15 cellular contexts compared by ENCODE assay signal in the genomic region with DNA sequence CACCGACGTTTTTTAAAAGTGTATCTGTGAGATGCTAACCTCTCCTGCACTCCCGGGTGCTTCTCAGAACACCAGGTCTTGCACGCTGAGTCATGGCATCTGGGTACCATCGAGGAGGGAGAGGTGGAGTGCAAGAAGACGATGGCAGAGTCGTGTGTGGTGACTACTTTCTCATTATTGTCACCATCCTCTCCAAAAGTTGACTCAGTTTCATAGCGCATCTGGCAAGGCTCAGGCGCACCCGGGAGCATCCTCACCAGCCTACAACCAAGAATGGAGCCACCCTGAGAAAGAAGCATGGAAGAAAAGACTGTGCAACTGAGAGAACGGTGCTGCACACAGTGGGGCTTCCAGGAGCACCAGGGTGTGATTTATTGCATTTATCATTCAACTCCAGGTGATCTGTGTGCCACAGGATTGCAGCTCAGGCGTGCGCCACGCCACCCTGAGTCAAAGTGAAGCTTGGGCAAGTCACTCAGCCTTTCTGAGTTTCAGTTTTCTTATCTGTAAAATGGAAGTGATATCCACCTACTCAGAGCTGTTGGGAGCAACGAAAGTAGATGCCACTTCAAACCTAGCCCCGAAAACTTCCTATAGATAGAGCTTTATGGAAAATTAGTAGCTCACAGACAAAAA.
DNase-seq lines count a peak whose midpoint lies in the region; ATAC-seq and TF ChIP-seq lines count a peak whose summit lies in the region.
"Had no signal": no experiment of that assay in that cellular context is flagged by ENCODE, and none has a peak within 500 bp of the region (broad histone marks: within the 10 kb centered on the region; RNA-seq: fewer than 3 reads in every experiment).

No MANE protein-coding gene starts in this region.

- H3K9me3 ChIP-seq in esophagus squamous epithelium = peaks cover 0 to 23% (median 5%) of the 10 kb centered on the region in 3 donors

- H3K4me1 Mint-ChIP-seq in activated CD4-positive, alpha-beta memory T cell treated with anti-CD3 and anti-CD28 coated beads, Interleukin-2, amount 10 ng/mL, durations not matched to agents 7 days and 5 days = peaks cover 16% of the 10 kb centered on the region
- peaks cover 30% of the 10 kb centered on the region for H3K4me1 Mint-ChIP-seq in stimulated activated naive CD8-positive, alpha-beta T cell treated with anti-CD3 and anti-CD28 coated beads, Interleukin-15, Interleukin-2, amounts not matched to agents 100 ng/mL and 50 ng/mL, for 24 hours (ENCODE audit: low read depth)

- DNase-seq in activated T-cell treated with anti-CD3 and anti-CD28 coated beads for 48 hours (ENCODE audit: low read depth) (peak; percentile 65), activated T-cell treated with anti-CD3 and anti-CD28 coated beads for 4 hours (no peak), sciatic nerve (ENCODE audit: low spot score) (peak; percentile 14), NCI-H146 (lab: John Stamatoyannopoulos, UW) (no peak), cardiac septum (ENCODE audit: low spot score) (no peak), esophagus squamous epithelium (lab: John Stamatoyannopoulos, UW) (no peak)
- peak; percentile 31 for DNase-seq in activated CD4-positive, alpha-beta memory T cell treated with anti-CD3 and anti-CD28 coated beads, Interleukin-2, amount 10 ng/mL, durations not matched to agents 7 days and 5 days
- DNase-seq: activated B cell treated with CpG ODN at 0.5 μM for 24 hours, DMS53, left ventricle myocardium inferior, NCI-H1417, NCI-H82, SK-N-SH had no signal

- no peak overlapping the region for H3K27ac ChIP-seq in esophagus squamous epithelium
- H3K27ac ChIP-seq: left ventricle myocardium inferior had no signal

- H3K4me3 ChIP-seq in esophagus squamous epithelium = no peak overlapping the region
- H3K4me3 ChIP-seq: left ventricle myocardium inferior had no signal

- H3K27ac Mint-ChIP-seq in activated CD4-positive, alpha-beta memory T cell treated with anti-CD3 and anti-CD28 coated beads, Interleukin-2, amount 10 ng/mL, durations not matched to agents 7 days and 5 days = no peak overlapping the region
- H3K27ac Mint-ChIP-seq in stimulated activated naive CD8-positive, alpha-beta T cell treated with anti-CD3 and anti-CD28 coated beads, Interleukin-15, Interleukin-2, amounts not matched to agents 100 ng/mL and 50 ng/mL, for 24 hours = peak overlapping the region; percentile 68
- H3K27ac Mint-ChIP-seq: activated B cell treated with CpG ODN at 0.5 μM for 24 hours, brain had no signal

- H3K36me3 Mint-ChIP-seq in activated CD4-positive, alpha-beta memory T cell treated with anti-CD3 and anti-CD28 coated beads, Interleukin-2, amount 10 ng/mL, durations not matched to agents 7 days and 5 days (ENCODE audit: low read depth) = no peaks in the 10 kb centered on the region
- H3K36me3 Mint-ChIP-seq in stimulated activated naive CD8-positive, alpha-beta T cell treated with anti-CD3 and anti-CD28 coated beads, Interleukin-15, Interleukin-2, amounts not matched to agents 100 ng/mL and 50 ng/mL, for 24 hours (ENCODE audit: low read depth) = peaks cover 5% of the 10 kb centered on the region

- H3K4me3 Mint-ChIP-seq in activated CD4-positive, alpha-beta memory T cell treated with anti-CD3 and anti-CD28 coated beads, Interleukin-2, amount 10 ng/mL, durations not matched to agents 7 days and 5 days = no peak overlapping the region
- H3K4me3 Mint-ChIP-seq in stimulated activated naive CD8-positive, alpha-beta T cell treated with anti-CD3 and anti-CD28 coated beads, Interleukin-15, Interleukin-2, amounts not matched to agents 100 ng/mL and 50 ng/mL, for 24 hours = peak overlapping the region; percentile 7
- H3K4me3 Mint-ChIP-seq: activated B cell treated with CpG ODN at 0.5 μM for 24 hours, brain had no signal

- TF ChIP-seq CTCF in esophagus squamous epithelium (IDR thresholded peaks at IDR 0.05) = no peak

- peaks cover 12% of the 10 kb centered on the region for H3K9me3 Mint-ChIP-seq in activated CD4-positive, alpha-beta memory T cell treated with anti-CD3 and anti-CD28 coated beads, Interleukin-2, amount 10 ng/mL, durations not matched to agents 7 days and 5 days
- peaks cover 12% of the 10 kb centered on the region for H3K9me3 Mint-ChIP-seq in stimulated activated naive CD8-positive, alpha-beta T cell treated with anti-CD3 and anti-CD28 coated beads, Interleukin-15, Interleukin-2, amounts not matched to agents 100 ng/mL and 50 ng/mL, for 24 hours

- no peaks in the 10 kb centered on the region for H3K36me3 ChIP-seq in esophagus squamous epithelium
- H3K36me3 ChIP-seq: left ventricle myocardium inferior had no signal

- H3K27me3 Mint-ChIP-seq in activated CD4-positive, alpha-beta memory T cell treated with anti-CD3 and anti-CD28 coated beads, Interleukin-2, amount 10 ng/mL, durations not matched to agents 7 days and 5 days = peaks cover 21% of the 10 kb centered on the region
- H3K27me3 Mint-ChIP-seq in stimulated activated naive CD8-positive, alpha-beta T cell treated with anti-CD3 and anti-CD28 coated beads, Interleukin-15, Interleukin-2, amounts not matched to agents 100 ng/mL and 50 ng/mL, for 24 hours = peaks cover 37% of the 10 kb centered on the region
- H3K27me3 Mint-ChIP-seq: brain had no signal

- CTCF ChIA-PET in activated CD4-positive, alpha-beta memory T cell treated with anti-CD3 and anti-CD28 coated beads, Interleukin-2, amount 10 ng/mL, durations not matched to agents 7 days and 5 days (lab: Charles Lee) = interaction anchor here (0.9 kb wide), 1 partner anchor 254 kb away, joined by 5 read pairs; no protein-coding TSS in a partner anchor

- 77 to 78% methylated on average over 16 of the region's 16 CpGs for WGBS in esophagus squamous epithelium, 2 donors

- intact Hi-C loops in sciatic nerve (cut with DNase I) = no loop called here
- intact Hi-C loops in cardiac septum (cut with DNase I) = no loop called here
- intact Hi-C loops in esophagus squamous epithelium (cut with DNase I) = no loop called here

- no peak for ATAC-seq in sciatic nerve

- peaks cover 0 to 2% (median 0%) of the 10 kb centered on the region in 3 donors for H3K4me1 ChIP-seq in esophagus squamous epithelium

- TF ChIP-seq POLR2A in esophagus squamous epithelium (IDR thresholded peaks at IDR 0.05) = no peak

- H3K27me3 ChIP-seq in esophagus squamous epithelium = peaks cover 0 to 26% (median 0%) of the 10 kb centered on the region in 4 donors

- POLR2A ChIA-PET in activated CD4-positive, alpha-beta memory T cell treated with anti-CD3 and anti-CD28 coated beads, Interleukin-2, amount 10 ng/mL, durations not matched to agents 7 days and 5 days (lab: Charles Lee) = no interaction called here

Comparison
In these comparisons a context has a peak if more than half of its experiments do, and no peak if none do; other contexts are left out.
1. DNase-seq: peak in activated T-cell treated with anti-CD3 and anti-CD28 coated beads for 48 hours (single experiment), activated CD4-positive, alpha-beta memory T cell treated with anti-CD3 and anti-CD28 coated beads, Interleukin-2, amount 10 ng/mL, durations not matched to agents 7 days and 5 days (single experiment) and sciatic nerve (single experiment); none in activated T-cell treated with anti-CD3 and anti-CD28 coated beads for 4 hours (single experiment), NCI-H146 (single experiment), cardiac septum (single experiment) and esophagus squamous epithelium (single experiment).